12 cellular contexts compared by ENCODE assay signal in genomic region chr6:156984178-156984738, GRCh38.
A peak's percentile ranks its signal among the peaks of the same experiment; 100 is the strongest.
DNase-seq lines count a peak whose midpoint lies in the region; ATAC-seq and TF ChIP-seq lines count a peak whose summit lies in the region.
"Had no signal": no experiment of that assay in that cellular context is flagged by ENCODE, and none has a peak within 500 bp of the region (broad histone marks: within the 10 kb centered on the region; RNA-seq: fewer than 3 reads in every experiment).

No MANE protein-coding gene starts in this region.

- peaks cover 24% of the 10 kb centered on the region for H3K4me1 ChIP-seq in HEK293 (ENCODE audit: control insufficient read depth, insufficient read depth, low read length)

- no peak for TF ChIP-seq CTCF in HEK293 (tag by site-specific recombination; IDR thresholded peaks at IDR 0.05)

- H3K9me3 Mint-ChIP-seq in naive B cell = no peaks in the 10 kb centered on the region
- H3K9me3 Mint-ChIP-seq: activated naive CD4-positive, alpha-beta T cell treated with anti-CD3 and anti-CD28 coated beads, Interleukin-2, amount 50 U/mL, for 72 hours had no signal

- no peaks in the 10 kb centered on the region for H3K36me3 ChIP-seq in HEK293 (ENCODE audit: control insufficient read depth in 2 of 2, insufficient read depth in 1 of 2, low read length in 2 of 2)
- H3K36me3 ChIP-seq: suprapubic skin had no signal

- POLR2A ChIA-PET in HEK293 (lab: Yijun Ruan, JAX) = interaction anchor here (0.6 kb wide), 1 partner anchor 1478 kb away, joined by 3 read pairs; no protein-coding TSS in a partner anchor

- no peak overlapping the region for H3K4me3 ChIP-seq in HEK293 (ENCODE audit: low read depth, low read length)
- H3K4me3 ChIP-seq: suprapubic skin had no signal

- H3K9me3 ChIP-seq in HEK293 (ENCODE audit: control insufficient read depth, insufficient read depth, low read depth, low read length) (no peaks in the 10 kb centered on the region), T-helper 17 cell (ENCODE audit: control insufficient read depth, low read length, poor library complexity, severe bottlenecking) (no peaks in the 10 kb centered on the region)
- H3K9me3 ChIP-seq: suprapubic skin had no signal

- CTCF ChIA-PET in HEK293 (lab: Yijun Ruan, JAX) = interaction anchor here (1.7 kb wide), 1 partner anchor 51 kb away, joined by 4 read pairs; no protein-coding TSS in a partner anchor

- peaks cover 62% of the 10 kb centered on the region for H3K4me1 Mint-ChIP-seq in T-helper 17 cell
- H3K4me1 Mint-ChIP-seq in naive B cell = peaks cover 71 to 99% (median 95%) of the 10 kb centered on the region in 3 donors

- no peaks in the 10 kb centered on the region for H3K36me3 Mint-ChIP-seq in T-helper 17 cell (ENCODE audit: low read depth)
- H3K36me3 Mint-ChIP-seq in naive B cell = no peaks in the 10 kb centered on the region

- no peak overlapping the region for H3K4me3 Mint-ChIP-seq in T-helper 17 cell
- peak overlapping the region in 6 of 8 donors; percentile 28 to 82 (median 56) for H3K4me3 Mint-ChIP-seq in naive B cell

- no peak for DNase-seq in T-helper 17 cell
- DNase-seq in naive B cell = no peak
- no peak for DNase-seq in HuH-7 (ENCODE audit: low spot score)
- no peak for DNase-seq in NCI-H82 (lab: John Stamatoyannopoulos, UW)
- no peak for DNase-seq in GM03348 (ENCODE audit: low spot score)
- DNase-seq: DMS79 treated with DMSO at 0.1 percent for 48 hours; effector CD4-positive, alpha-beta T cell had no signal

- no peak overlapping the region for H3K27ac ChIP-seq in HEK293 (ENCODE audit: extremely low read depth, low read depth, low read length)
- H3K27ac ChIP-seq: suprapubic skin had no signal

- H3K27ac Mint-ChIP-seq in T-helper 17 cell = peak overlapping the region; percentile 86
- H3K27ac Mint-ChIP-seq in naive B cell = peak overlapping the region in 5 of 6 donors; percentile 25 to 90 (median 71)

- no peaks in the 10 kb centered on the region for H3K27me3 Mint-ChIP-seq in T-helper 17 cell
- H3K27me3 Mint-ChIP-seq in naive B cell = no peaks in the 10 kb centered on the region

- peak; percentile 51 for ATAC-seq in GM18502 (IDR thresholded peaks at IDR 0.05; ENCODE audit: poor library complexity, unreplicated experiment)
- ATAC-seq in T-helper 17 cell = no peak
- peak in 1 of 2 donors; percentile 16 for ATAC-seq in naive B cell (ENCODE audit: low read depth in 2 of 2)
- no peak for ATAC-seq in GM21360 (IDR thresholded peaks at IDR 0.05; ENCODE audit: unreplicated experiment)

TF ChIP-seq in HEK293, 187 proteins besides CTCF, POLR2A, EP300 and RAD21:
- TF ChIP-seq ZNF600 (tag by site-specific recombination; IDR thresholded peaks at IDR 0.05) (peak; percentile 92), KLF1 (tag by site-specific recombination; IDR thresholded peaks at IDR 0.05) (peak; percentile 12; the same call in 1 of the 2 replicates), ZSCAN5A (tag by site-specific recombination; IDR thresholded peaks at IDR 0.05) (no peak), ZNF184 (tag by site-specific recombination; IDR thresholded peaks at IDR 0.05) (no peak), ZSCAN30 (tag by site-specific recombination; IDR thresholded peaks at IDR 0.05) (no peak), ZNF391 (tag by site-specific recombination; IDR thresholded peaks at IDR 0.05; ENCODE audit: borderline replicate concordance, low read depth) (no peak), PRDM1 (tag by site-specific recombination; IDR thresholded peaks at IDR 0.05) (peak; percentile 62), ZNF843 (tag by site-specific recombination; IDR thresholded peaks at IDR 0.05) (no peak)
